ENCODE assay signal across 1 cellular context in the genomic region with DNA sequence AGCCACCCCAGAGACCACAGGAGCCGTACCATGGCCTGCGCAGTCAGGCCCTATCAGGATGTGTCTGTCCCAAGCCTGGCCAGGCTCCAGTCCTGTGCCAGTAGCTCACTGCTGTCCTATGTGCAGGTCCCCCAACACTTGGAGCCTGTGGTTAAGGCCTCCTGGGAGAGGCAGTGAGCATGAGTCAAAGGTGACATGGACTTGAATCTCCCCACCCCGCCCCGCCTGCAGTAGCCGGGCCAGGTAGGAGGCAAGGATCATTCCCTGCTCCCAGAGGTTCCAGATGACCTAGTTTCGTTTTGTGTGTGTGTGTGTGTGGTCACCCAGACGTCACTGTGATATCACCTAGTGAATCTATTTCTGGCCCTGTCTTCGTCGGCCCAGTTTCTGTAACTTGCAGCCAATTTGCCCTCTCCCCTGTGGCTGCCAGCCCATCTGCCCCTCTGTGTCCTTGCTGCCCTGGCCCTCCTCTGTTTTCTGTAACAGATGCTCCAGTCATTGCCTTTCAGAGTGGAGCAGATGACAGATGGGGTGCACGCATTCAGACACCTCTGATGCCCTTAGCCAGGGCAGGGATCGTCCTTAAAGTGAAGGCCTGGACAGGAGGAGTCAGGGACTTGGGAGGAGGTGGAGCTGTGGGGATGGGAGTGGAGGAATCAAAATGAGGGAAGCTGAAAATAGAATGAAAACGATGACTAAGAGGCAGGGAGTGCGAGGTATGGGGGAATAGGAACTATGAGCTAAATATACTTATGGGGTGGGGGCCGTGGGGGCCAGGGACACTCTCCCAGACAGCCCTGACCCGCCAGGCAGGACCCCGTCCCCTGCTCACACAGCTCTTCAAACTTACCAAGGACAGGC.
TF ChIP-seq lines count a peak whose summit lies in the region.

No MANE protein-coding gene starts in this region.

TF ChIP-seq in HepG2, 621 proteins besides CTCF, POLR2A, EP300 and RAD21 (continued from another document and continues in another):
- TF ChIP-seq AHDC1 (CRISPR knock-in tag; IDR thresholded peaks at IDR 0.05; ENCODE audit: borderline replicate concordance): no peak
- no peak for TF ChIP-seq MYC (CRISPR knock-in tag; IDR thresholded peaks at IDR 0.05; ENCODE audit: borderline replicate concordance)
- TF ChIP-seq ZKSCAN1 (IDR thresholded peaks at IDR 0.05; ENCODE audit: low read length): no peak
- no peak for TF ChIP-seq ZNF597 (CRISPR knock-in tag; IDR thresholded peaks at IDR 0.05)
- no peak for TF ChIP-seq MIXL1 (CRISPR knock-in tag; IDR thresholded peaks at IDR 0.05)
- TF ChIP-seq RBM22 (optimal IDR thresholded peaks at IDR 0.05; ENCODE audit: low read length): no peak
- no peak for TF ChIP-seq ZNF724P (CRISPR knock-in tag; IDR thresholded peaks at IDR 0.05; ENCODE audit: borderline replicate concordance)
- no peak for TF ChIP-seq ZNF335 (CRISPR knock-in tag; IDR thresholded peaks at IDR 0.05)
- TF ChIP-seq, protein P1, sequence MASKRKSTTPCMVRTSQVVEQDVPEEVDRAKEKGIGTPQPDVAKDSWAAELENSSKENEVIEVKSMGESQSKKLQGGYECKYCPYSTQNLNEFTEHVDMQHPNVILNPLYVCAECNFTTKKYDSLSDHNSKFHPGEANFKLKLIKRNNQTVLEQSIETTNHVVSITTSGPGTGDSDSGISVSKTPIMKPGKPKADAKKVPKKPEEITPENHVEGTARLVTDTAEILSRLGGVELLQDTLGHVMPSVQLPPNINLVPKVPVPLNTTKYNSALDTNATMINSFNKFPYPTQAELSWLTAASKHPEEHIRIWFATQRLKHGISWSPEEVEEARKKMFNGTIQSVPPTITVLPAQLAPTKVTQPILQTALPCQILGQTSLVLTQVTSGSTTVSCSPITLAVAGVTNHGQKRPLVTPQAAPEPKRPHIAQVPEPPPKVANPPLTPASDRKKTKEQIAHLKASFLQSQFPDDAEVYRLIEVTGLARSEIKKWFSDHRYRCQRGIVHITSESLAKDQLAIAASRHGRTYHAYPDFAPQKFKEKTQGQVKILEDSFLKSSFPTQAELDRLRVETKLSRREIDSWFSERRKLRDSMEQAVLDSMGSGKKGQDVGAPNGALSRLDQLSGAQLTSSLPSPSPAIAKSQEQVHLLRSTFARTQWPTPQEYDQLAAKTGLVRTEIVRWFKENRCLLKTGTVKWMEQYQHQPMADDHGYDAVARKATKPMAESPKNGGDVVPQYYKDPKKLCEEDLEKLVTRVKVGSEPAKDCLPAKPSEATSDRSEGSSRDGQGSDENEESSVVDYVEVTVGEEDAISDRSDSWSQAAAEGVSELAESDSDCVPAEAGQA (IDR thresholded peaks at IDR 0.05; ENCODE audit: low read depth): peak; percentile 78
- TF ChIP-seq, protein P1 (CRISPR knock-in tag; IDR thresholded peaks at IDR 0.05; ENCODE audit: borderline replicate concordance): no peak
- peak; percentile 68; the same call in 1 of the 2 replicates for TF ChIP-seq NR2F6 (IDR thresholded peaks at IDR 0.05)
- peak; percentile 69 for TF ChIP-seq NR2F6 (CRISPR knock-in tag; IDR thresholded peaks at IDR 0.05)
- TF ChIP-seq ZNF687 (CRISPR knock-in tag; IDR thresholded peaks at IDR 0.05): peak; percentile 44; the same call in 1 of the 2 replicates
- TF ChIP-seq SRSF1 (optimal IDR thresholded peaks at IDR 0.05; ENCODE audit: low read depth, low read length): no peak
- TF ChIP-seq NFATC3 (CRISPR knock-in tag; IDR thresholded peaks at IDR 0.05): no peak
- 0 out of 2 replicates have a peak, but pooled peaks have one; percentile 30 for TF ChIP-seq PAXIP1 (CRISPR knock-in tag; conservative IDR thresholded peaks at IDR 0.05)
- TF ChIP-seq NR3C1 (CRISPR knock-in tag; IDR thresholded peaks at IDR 0.05): no peak
- no peak for TF ChIP-seq ARID4A (CRISPR knock-in tag; IDR thresholded peaks at IDR 0.05; ENCODE audit: borderline replicate concordance)
- TF ChIP-seq DNMT1 (CRISPR knock-in tag; IDR thresholded peaks at IDR 0.05): no peak
- no peak for TF ChIP-seq TCF7 (IDR thresholded peaks at IDR 0.05; ENCODE audit: low read depth)
- no peak for TF ChIP-seq PCBP1 (IDR thresholded peaks at IDR 0.05; ENCODE audit: borderline replicate concordance, low read depth, low read length)
- TF ChIP-seq ARNTL (CRISPR knock-in tag; IDR thresholded peaks at IDR 0.05): no peak
- TF ChIP-seq CREB1 (IDR thresholded peaks at IDR 0.05): peak; percentile 82
- TF ChIP-seq CREB1 (CRISPR knock-in tag; IDR thresholded peaks at IDR 0.05): peak; percentile 59; the same call in 1 of the 2 replicates
